27 cellular contexts compared by ENCODE assay signal in the genomic region with DNA sequence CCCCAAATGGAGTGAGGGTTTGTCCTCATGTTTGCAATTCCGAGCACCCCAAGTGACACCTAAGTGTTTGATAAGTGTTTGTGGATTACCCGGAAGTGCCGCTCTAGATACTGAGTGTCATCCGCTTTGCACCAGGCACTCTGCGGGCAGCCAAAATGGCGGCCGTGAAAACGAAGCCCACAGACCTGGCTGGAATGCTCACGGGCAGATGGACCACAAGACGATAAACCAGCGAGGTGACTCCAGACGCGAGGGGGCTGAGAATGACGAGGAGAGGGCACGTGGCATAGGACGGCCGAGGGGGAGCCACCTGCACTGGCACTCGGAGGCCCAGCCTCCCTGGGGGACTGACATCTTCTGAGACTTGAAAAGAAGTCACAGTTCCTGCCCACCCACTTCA. TPM values are rescaled to one million over a fixed set of nuclear protein-coding genes. Genes with fewer than 3 reads are reported as not detected.
"Had no signal": no experiment of that assay in that cellular context is flagged by ENCODE, and none has a peak within 500 bp of the region (broad histone marks: within the 10 kb centered on the region; RNA-seq: fewer than 3 reads in every experiment).

No MANE protein-coding gene starts in this region.

- H3K4me2 ChIP-seq: neural progenitor cell, smooth muscle cell had no signal

- H3K9me3 ChIP-seq: prostate gland, right atrium auricular region, suprapubic skin, thyroid gland had no signal

- H3K4me1 ChIP-seq: prostate gland, right atrium auricular region, suprapubic skin, thyroid gland had no signal

- H3K27me3 ChIP-seq: dorsolateral prefrontal cortex, neural progenitor cell, right atrium auricular region, thyroid gland had no signal

- FAIRE-seq: colon, frontal cortex, keratinocyte, urothelium cell line had no signal

- H2AFZ ChIP-seq: neural progenitor cell had no signal

- DNase-seq: effector CD4-positive, alpha-beta T cell; mesenchymal stem cell; midbrain; naive thymus-derived CD4-positive, alpha-beta T cell; nucleus accumbens; stimulated activated CD4-positive, alpha-beta T cell treated with anti-CD3 and anti-CD28 coated beads, Interleukin-12 subunit alpha, Interleukin-12 subunit beta, amount 100 ng/mL, for 4 hours; stimulated activated CD4-positive, alpha-beta T cell treated with anti-CD3 and anti-CD28 coated beads, Interleukin-1b, Interleukin-23, amount 100 ng/mL, for 48 hours; stimulated activated CD4-positive, alpha-beta T cell treated with anti-CD3 and anti-CD28 coated beads, Interleukin-4, amount 100 ng/mL, for 1 hour; stimulated activated CD8-positive, alpha-beta memory T cell treated with anti-CD3 and anti-CD28 coated beads, Interleukin-4, amount 100 ng/mL, for 48 hours; stimulated activated naive CD4-positive, alpha-beta T cell; stimulated activated naive CD8-positive, alpha-beta T cell treated with anti-CD3 and anti-CD28 coated beads, Interleukin-15, amount 100 ng/mL, for 72 hours; thyroid gland; trophoblast cell had no signal

- ATAC-seq: left lobe of liver; naive thymus-derived CD4-positive, alpha-beta T cell; sciatic nerve; stimulated activated naive CD8-positive, alpha-beta T cell treated with anti-CD3 and anti-CD28 coated beads, Interleukin-15, amount 100 ng/mL, for 72 hours had no signal

- H3K27ac ChIP-seq: neural progenitor cell, prostate gland, right atrium auricular region, suprapubic skin, thyroid gland had no signal

- H3K4me3 ChIP-seq: dorsolateral prefrontal cortex, neural progenitor cell, prostate gland, right atrium auricular region, smooth muscle cell, suprapubic skin, thyroid gland had no signal

- H3K9ac ChIP-seq: neural progenitor cell had no signal

- H3K36me3 ChIP-seq: neural progenitor cell, prostate gland, right atrium auricular region, suprapubic skin, thyroid gland had no signal

RNA-seq across cellular contexts. Expression of gene PPP2R2C, which starts 51.0 kb away (rescaled TPM):
- total RNA-seq: fibroblast of villous mesenchyme; naive thymus-derived CD4-positive, alpha-beta T cell; osteocyte had no signal
- polyA plus RNA-seq: naive thymus-derived CD4-positive, alpha-beta T cell had no signal
